ENCODE assay signal across 21 cellular contexts in genomic region chr9:87217056-87217455, GRCh38.
DNase-seq lines count a peak whose midpoint lies in the region; ATAC-seq and TF ChIP-seq lines count a peak whose summit lies in the region.
"Had no signal": no experiment of that assay in that cellular context is flagged by ENCODE, and none has a peak within 500 bp of the region (broad histone marks: within the 10 kb centered on the region; RNA-seq: fewer than 3 reads in every experiment).

No MANE protein-coding gene starts in this region.

- TF ChIP-seq CTCF in endodermal cell (conservative IDR thresholded peaks at IDR 0.05) = no peak
- no peak for TF ChIP-seq CTCF in osteoblast (IDR thresholded peaks at IDR 0.05; ENCODE audit: extremely low read depth, low read depth, low read length)

- no peaks in the 10 kb centered on the region for H3K27me3 ChIP-seq in endodermal cell (ENCODE audit: control insufficient read depth, insufficient read depth, low read length, poor library complexity, severe bottlenecking)
- no peaks in the 10 kb centered on the region for H3K27me3 ChIP-seq in osteoblast (ENCODE audit: insufficient read depth, low read length)
- H3K27me3 ChIP-seq: BLaER1 had no signal

- H3K27ac Mint-ChIP-seq in activated naive CD8-positive, alpha-beta T cell treated with anti-CD3 and anti-CD28 coated beads, Interleukin-2, amount 50 U/mL, for 24 hours = no peak overlapping the region
- H3K27ac Mint-ChIP-seq in activated naive CD8-positive, alpha-beta T cell treated with anti-CD3 and anti-CD28 coated beads for 36 hours = no peak overlapping the region
- H3K27ac Mint-ChIP-seq in endodermal cell = no peak overlapping the region
- H3K27ac Mint-ChIP-seq in activated CD4-positive, alpha-beta memory T cell treated with anti-CD3 and anti-CD28 coated beads, Interleukin-2, amount 10 ng/mL, durations not matched to agents 7 days and 5 days = no peak overlapping the region
- H3K27ac Mint-ChIP-seq: B cell; CD4-positive, CD25-positive, alpha-beta regulatory T cell; CD8-positive, alpha-beta T cell; H9; HFFc6 had no signal

- H4K20me1 ChIP-seq in osteoblast (ENCODE audit: insufficient read depth, low read length) = no peaks in the 10 kb centered on the region
- H4K20me1 ChIP-seq: BLaER1 had no signal

- H3K9me3 ChIP-seq in endodermal cell (ENCODE audit: control insufficient read depth, low read length) (no peaks in the 10 kb centered on the region), osteoblast (ENCODE audit: low read depth, low read length) (no peaks in the 10 kb centered on the region)
- H3K9me3 ChIP-seq: BLaER1, Caco-2 had no signal

- H3K4me2 ChIP-seq in osteoblast (ENCODE audit: insufficient read depth, low read length) = no peak overlapping the region
- H3K4me2 ChIP-seq: BLaER1 had no signal

- H3K36me3 Mint-ChIP-seq in activated naive CD8-positive, alpha-beta T cell treated with anti-CD3 and anti-CD28 coated beads, Interleukin-2, amount 50 U/mL, for 24 hours (ENCODE audit: low read depth) = no peaks in the 10 kb centered on the region
- H3K36me3 Mint-ChIP-seq in activated naive CD8-positive, alpha-beta T cell treated with anti-CD3 and anti-CD28 coated beads for 36 hours = no peaks in the 10 kb centered on the region
- H3K36me3 Mint-ChIP-seq in endodermal cell (ENCODE audit: low read depth) = no peaks in the 10 kb centered on the region
- H3K36me3 Mint-ChIP-seq in activated CD4-positive, alpha-beta memory T cell treated with anti-CD3 and anti-CD28 coated beads, Interleukin-2, amount 10 ng/mL, durations not matched to agents 7 days and 5 days (ENCODE audit: low read depth) = no peaks in the 10 kb centered on the region
- H3K36me3 Mint-ChIP-seq: CD4-positive, CD25-positive, alpha-beta regulatory T cell; CD8-positive, alpha-beta T cell had no signal

- H3K4me1 Mint-ChIP-seq in activated naive CD8-positive, alpha-beta T cell treated with anti-CD3 and anti-CD28 coated beads, Interleukin-2, amount 50 U/mL, for 24 hours = no peaks in the 10 kb centered on the region
- no peaks in the 10 kb centered on the region for H3K4me1 Mint-ChIP-seq in activated naive CD8-positive, alpha-beta T cell treated with anti-CD3 and anti-CD28 coated beads for 36 hours
- peaks cover 19% of the 10 kb centered on the region for H3K4me1 Mint-ChIP-seq in endodermal cell
- H3K4me1 Mint-ChIP-seq in activated CD4-positive, alpha-beta memory T cell treated with anti-CD3 and anti-CD28 coated beads, Interleukin-2, amount 10 ng/mL, durations not matched to agents 7 days and 5 days = no peaks in the 10 kb centered on the region
- H3K4me1 Mint-ChIP-seq: B cell; CD4-positive, CD25-positive, alpha-beta regulatory T cell had no signal

- H3K4me3 ChIP-seq in endodermal cell (ENCODE audit: low read length) (no peak overlapping the region), osteoblast (ENCODE audit: insufficient read depth, low read length) (no peak overlapping the region)
- H3K4me3 ChIP-seq: BLaER1, GM23248 had no signal

- CTCF ChIA-PET in activated CD4-positive, alpha-beta memory T cell treated with anti-CD3 and anti-CD28 coated beads, Interleukin-2, amount 10 ng/mL, durations not matched to agents 7 days and 5 days (lab: Charles Lee) = no interaction called here

- H2AFZ ChIP-seq in osteoblast (ENCODE audit: low read length) = no peak overlapping the region
- H2AFZ ChIP-seq: GM23248 had no signal

- H3K9me3 Mint-ChIP-seq in activated naive CD8-positive, alpha-beta T cell treated with anti-CD3 and anti-CD28 coated beads, Interleukin-2, amount 50 U/mL, for 24 hours = no peaks in the 10 kb centered on the region
- no peaks in the 10 kb centered on the region for H3K9me3 Mint-ChIP-seq in activated naive CD8-positive, alpha-beta T cell treated with anti-CD3 and anti-CD28 coated beads for 36 hours
- no peaks in the 10 kb centered on the region for H3K9me3 Mint-ChIP-seq in endodermal cell
- no peaks in the 10 kb centered on the region for H3K9me3 Mint-ChIP-seq in activated CD4-positive, alpha-beta memory T cell treated with anti-CD3 and anti-CD28 coated beads, Interleukin-2, amount 10 ng/mL, durations not matched to agents 7 days and 5 days
- H3K9me3 Mint-ChIP-seq: CD8-positive, alpha-beta T cell; H9; HFFc6 had no signal

- no peak overlapping the region for H3K4me3 Mint-ChIP-seq in activated naive CD8-positive, alpha-beta T cell treated with anti-CD3 and anti-CD28 coated beads, Interleukin-2, amount 50 U/mL, for 24 hours
- no peak overlapping the region for H3K4me3 Mint-ChIP-seq in activated naive CD8-positive, alpha-beta T cell treated with anti-CD3 and anti-CD28 coated beads for 36 hours
- no peak overlapping the region for H3K4me3 Mint-ChIP-seq in endodermal cell
- no peak overlapping the region for H3K4me3 Mint-ChIP-seq in activated CD4-positive, alpha-beta memory T cell treated with anti-CD3 and anti-CD28 coated beads, Interleukin-2, amount 10 ng/mL, durations not matched to agents 7 days and 5 days
- H3K4me3 Mint-ChIP-seq: B cell; CD4-positive, CD25-positive, alpha-beta regulatory T cell; CD8-positive, alpha-beta T cell; H9; HFFc6 had no signal

- no peaks in the 10 kb centered on the region for H3K36me3 ChIP-seq in endodermal cell (ENCODE audit: control insufficient read depth, insufficient read depth, low read length)
- H3K36me3 ChIP-seq in osteoblast (ENCODE audit: insufficient read depth, low read length) = no peaks in the 10 kb centered on the region
- H3K36me3 ChIP-seq: BLaER1 had no signal

- H3K4me1 ChIP-seq in endodermal cell (ENCODE audit: control insufficient read depth, insufficient read depth, low read length) (no peaks in the 10 kb centered on the region), osteoblast (ENCODE audit: insufficient read depth, low read length) (peaks cover 3% of the 10 kb centered on the region)
- H3K4me1 ChIP-seq: BLaER1, Caco-2 had no signal

- peaks cover 5% of the 10 kb centered on the region for H3K27me3 Mint-ChIP-seq in activated naive CD8-positive, alpha-beta T cell treated with anti-CD3 and anti-CD28 coated beads, Interleukin-2, amount 50 U/mL, for 24 hours
- H3K27me3 Mint-ChIP-seq in activated naive CD8-positive, alpha-beta T cell treated with anti-CD3 and anti-CD28 coated beads for 36 hours = peaks cover 5% of the 10 kb centered on the region
- H3K27me3 Mint-ChIP-seq in endodermal cell (ENCODE audit: insufficient read depth) = peaks cover 5% of the 10 kb centered on the region
- no peaks in the 10 kb centered on the region for H3K27me3 Mint-ChIP-seq in activated CD4-positive, alpha-beta memory T cell treated with anti-CD3 and anti-CD28 coated beads, Interleukin-2, amount 10 ng/mL, durations not matched to agents 7 days and 5 days
- H3K27me3 Mint-ChIP-seq: B cell; CD4-positive, CD25-positive, alpha-beta regulatory T cell had no signal

- H3K9ac ChIP-seq in endodermal cell (ENCODE audit: extremely low read depth, low read length, poor library complexity, severe bottlenecking) = no peak overlapping the region
- H3K9ac ChIP-seq: BLaER1, GM23248 had no signal

- H3K79me2 ChIP-seq in osteoblast (ENCODE audit: insufficient read depth, low read length) = no peaks in the 10 kb centered on the region

- POLR2A ChIA-PET in activated CD4-positive, alpha-beta memory T cell treated with anti-CD3 and anti-CD28 coated beads, Interleukin-2, amount 10 ng/mL, durations not matched to agents 7 days and 5 days (lab: Charles Lee) = no interaction called here

- ATAC-seq in activated naive CD8-positive, alpha-beta T cell treated with anti-CD3 and anti-CD28 coated beads, Interleukin-2, amount 50 U/mL, for 24 hours = peak; percentile 24
- no peak for ATAC-seq in HG03025 (IDR thresholded peaks at IDR 0.05; ENCODE audit: low FRiP score, unreplicated experiment)
- ATAC-seq: CD8-positive, alpha-beta T cell; HCT116 had no signal

- 78% methylated on average over 4 of the region's 4 CpGs; no CpG with 5 or more reads in 1 of the 2 experiments for WGBS in endodermal cell (ENCODE audit: insufficient coverage in 1 of 2, insufficient read length in 1 of 2), 2 experiments

- DNase-seq in activated naive CD8-positive, alpha-beta T cell treated with anti-CD3 and anti-CD28 coated beads, Interleukin-2, amount 50 U/mL, for 24 hours = no peak
- DNase-seq in activated naive CD8-positive, alpha-beta T cell treated with anti-CD3 and anti-CD28 coated beads for 36 hours = no peak
- peak; percentile 77 for DNase-seq in endodermal cell
- DNase-seq in iPS-NIHi7 (ENCODE audit: extremely low spot score) = peak; percentile 22
- peak; percentile 27 for DNase-seq in osteoblast (ENCODE audit: insufficient read length, low spot score, missing footprints)
- DNase-seq in activated CD4-positive, alpha-beta memory T cell treated with anti-CD3 and anti-CD28 coated beads, Interleukin-2, amount 10 ng/mL, durations not matched to agents 7 days and 5 days = no peak
- no peak for DNase-seq in globus pallidus (ENCODE audit: low spot score)
- DNase-seq: Caco-2; CD4-positive, CD25-positive, alpha-beta regulatory T cell; CD8-positive, alpha-beta T cell; DMS153; DND-41; GM23248; H9; HFFc6 had no signal

- H3K27ac ChIP-seq in endodermal cell (ENCODE audit: low read depth, low read length) (no peak overlapping the region), osteoblast (ENCODE audit: low read depth, low read length) (no peak overlapping the region)
- H3K27ac ChIP-seq: 22Rv1, BLaER1, C4-2B, GM23248 had no signal

Comparison
In these comparisons a context has a peak if more than half of its experiments do, and no peak if none do; other contexts are left out.
1. DNase-seq: peak in endodermal cell (single experiment), iPS-NIHi7 (single experiment) and osteoblast (single experiment); none in activated naive CD8-positive, alpha-beta T cell treated with anti-CD3 and anti-CD28 coated beads, Interleukin-2, amount 50 U/mL, for 24 hours (single experiment), activated naive CD8-positive, alpha-beta T cell treated with anti-CD3 and anti-CD28 coated beads for 36 hours (single experiment), activated CD4-positive, alpha-beta memory T cell treated with anti-CD3 and anti-CD28 coated beads, Interleukin-2, amount 10 ng/mL, durations not matched to agents 7 days and 5 days (single experiment) and globus pallidus (single experiment).